ENCODE assay signal across 8 cellular contexts in genomic region chr19:1275976-1276619, GRCh38. TPM values are rescaled to one million over a fixed set of nuclear protein-coding genes. Genes with fewer than 3 reads are reported as not detected.
DNase-seq lines count a peak whose midpoint lies in the region; ATAC-seq and TF ChIP-seq lines count a peak whose summit lies in the region.

No MANE protein-coding gene starts in this region.

- peaks cover 45% of the 10 kb centered on the region for H3K36me3 Mint-ChIP-seq in stimulated activated naive CD8-positive, alpha-beta T cell treated with anti-CD3 and anti-CD28 coated beads, Interleukin-15, Interleukin-2, amounts not matched to agents 100 ng/mL and 50 ng/mL, for 24 hours (ENCODE audit: low read depth)

- peak overlapping the region; percentile 89 for H3K9ac ChIP-seq in mammary epithelial cell (ENCODE audit: insufficient read depth, low read length)

- peak overlapping the region; percentile 100 for H3K4me2 ChIP-seq in mammary epithelial cell (ENCODE audit: insufficient read depth, low read depth, low read length)

- H3K27ac ChIP-seq in mammary epithelial cell (ENCODE audit: insufficient read depth, low read depth, low read length) = peak overlapping the region; percentile 68

- intact Hi-C loops in mammary epithelial cell (cut with micrococcal nuclease) = loop anchor here (5.0 kb wide), 3 partner anchors 36 to 131 kb away; partner anchors contain the start of gene DAZAP1

- ATAC-seq in stimulated activated naive CD8-positive, alpha-beta T cell treated with anti-CD3 and anti-CD28 coated beads, Interleukin-15, Interleukin-2, amounts not matched to agents 100 U/mL and 50 U/mL, for 24 hours = no peak
- ATAC-seq in HG03432 (IDR thresholded peaks at IDR 0.05; ENCODE audit: unreplicated experiment) (no peak), HG03520 (IDR thresholded peaks at IDR 0.05; ENCODE audit: unreplicated experiment) (no peak)

- dilution Hi-C loops in mammary epithelial cell (cut with HindIII; ENCODE audit: low sequenced_read_pairs) = no loop called here

- H2AFZ ChIP-seq in mammary epithelial cell (ENCODE audit: low read depth, low read length) = peak overlapping the region; percentile 76

- in situ Hi-C loops in mammary epithelial cell (cut with MboI; ENCODE audit: low sequenced_read_pairs in 2 of 2) = no loop called here

- no peak for TF ChIP-seq CTCF in mammary epithelial cell (conservative IDR thresholded peaks at IDR 0.05 in 1 of 2, IDR thresholded peaks at IDR 0.05 in 1 of 2; ENCODE audit: extremely low read depth in 1 of 2, insufficient read depth in 1 of 2, low read depth in 1 of 2, low read length in 2 of 2)

- H3K9me3 ChIP-seq in mammary epithelial cell (replicated peaks; ENCODE audit: insufficient read depth, low read length) (no peaks in the 10 kb centered on the region), mononuclear cell (ENCODE audit: low read depth, low read length) (no peaks in the 10 kb centered on the region)

- DNase-seq in stimulated activated naive CD8-positive, alpha-beta T cell treated with anti-CD3 and anti-CD28 coated beads, Interleukin-15, Interleukin-2, amounts not matched to agents 100 U/mL and 50 U/mL, for 24 hours = no peak
- DNase-seq in mammary epithelial cell (no peak), COLO829 (ENCODE audit: low spot score) (no peak), HuH-7.5 (ENCODE audit: low spot score) (no peak)

- no peaks in the 10 kb centered on the region for H3K27me3 ChIP-seq in mammary epithelial cell (ENCODE audit: insufficient read depth, low read length)
- no peaks in the 10 kb centered on the region for H3K27me3 ChIP-seq in mononuclear cell (ENCODE audit: insufficient read depth, low read length)

- peak overlapping the region; percentile 92 for H3K27ac Mint-ChIP-seq in stimulated activated naive CD8-positive, alpha-beta T cell treated with anti-CD3 and anti-CD28 coated beads, Interleukin-15, Interleukin-2, amounts not matched to agents 100 ng/mL and 50 ng/mL, for 24 hours

- H3K4me1 ChIP-seq in mammary epithelial cell (ENCODE audit: insufficient read depth, low read length) = peaks cover 31% of the 10 kb centered on the region
- H3K4me1 ChIP-seq in mononuclear cell (ENCODE audit: insufficient read depth, low read length) = peaks cover 56% of the 10 kb centered on the region

- peaks cover 53% of the 10 kb centered on the region for H3K79me2 ChIP-seq in mammary epithelial cell (ENCODE audit: insufficient read depth, low read length)

- peak overlapping the region; percentile 86 for H3K4me3 Mint-ChIP-seq in stimulated activated naive CD8-positive, alpha-beta T cell treated with anti-CD3 and anti-CD28 coated beads, Interleukin-15, Interleukin-2, amounts not matched to agents 100 ng/mL and 50 ng/mL, for 24 hours

- 16% methylated on average over 31 of the region's 43 CpGs for WGBS in mammary epithelial cell (ENCODE audit: low coverage, missing lambda C conversion rate)

- CTCF ChIA-PET in mammary epithelial cell (lab: Charles Lee; ENCODE audit: low non-redundant PET) = no interaction called here

- no TSS peak for BruUV-seq in mammary epithelial cell (replicated peaks; lab: Mats Ljungman, UMichigan)

- H3K36me3 ChIP-seq in mammary epithelial cell (ENCODE audit: insufficient read depth, low read length) = peaks cover 23% of the 10 kb centered on the region

- H3K4me3 ChIP-seq in mammary epithelial cell (replicated peaks in 1 of 3; ENCODE audit: insufficient read depth in 1 of 3, low read depth in 2 of 3, low read length in 3 of 3) = peak overlapping the region; percentile 72 to 80 (median 75)
- peak overlapping the region; percentile 61 for H3K4me3 ChIP-seq in mononuclear cell (ENCODE audit: low read length)

- no peaks in the 10 kb centered on the region for H4K20me1 ChIP-seq in mammary epithelial cell (ENCODE audit: insufficient read depth, low read length)

- H3K9me3 Mint-ChIP-seq in stimulated activated naive CD8-positive, alpha-beta T cell treated with anti-CD3 and anti-CD28 coated beads, Interleukin-15, Interleukin-2, amounts not matched to agents 100 ng/mL and 50 ng/mL, for 24 hours = no peaks in the 10 kb centered on the region

- H3K4me1 Mint-ChIP-seq in stimulated activated naive CD8-positive, alpha-beta T cell treated with anti-CD3 and anti-CD28 coated beads, Interleukin-15, Interleukin-2, amounts not matched to agents 100 ng/mL and 50 ng/mL, for 24 hours (ENCODE audit: low read depth) = peaks cover 48% of the 10 kb centered on the region

- H3K27me3 Mint-ChIP-seq in stimulated activated naive CD8-positive, alpha-beta T cell treated with anti-CD3 and anti-CD28 coated beads, Interleukin-15, Interleukin-2, amounts not matched to agents 100 ng/mL and 50 ng/mL, for 24 hours = no peaks in the 10 kb centered on the region

RNA-seq across cellular contexts. Expression of gene FAM174C, which starts 0.8 kb away (rescaled TPM):
- 10 to 100 TPM; 22.8 to 60.1 TPM for total RNA-seq in mammary epithelial cell
- polyA plus RNA-seq in mammary epithelial cell = 53.3 TPM
- polyA minus RNA-seq in mammary epithelial cell = 13.1 TPM
- total RNA-seq in mononuclear cell = 16.3 TPM

RNA-seq across cellular contexts. Expression of gene CIRBP, which starts 7.0 kb away (rescaled TPM):
- 100 to 1,000 TPM; 196 to 221 TPM for total RNA-seq in mammary epithelial cell
- polyA plus RNA-seq in mammary epithelial cell = 132 TPM
- polyA minus RNA-seq in mammary epithelial cell = 125 TPM
- 455 TPM for total RNA-seq in mononuclear cell

RNA-seq across cellular contexts. Expression of gene EFNA2, which starts 9.6 kb away (rescaled TPM):
- total RNA-seq in mammary epithelial cell (under 1 TPM in 1 of 2 donors, not detected in 1; 0.33 TPM), mononuclear cell (not detected)
- polyA plus RNA-seq in mammary epithelial cell = not detected
- polyA minus RNA-seq in mammary epithelial cell = not detected

RNA-seq across cellular contexts. Expression of gene MIDN, which starts 27.7 kb away (rescaled TPM):
- total RNA-seq in mammary epithelial cell = 10 to 100 TPM; 17.5 to 73.8 TPM
- 19.1 TPM for polyA plus RNA-seq in mammary epithelial cell
- 26.2 TPM for polyA minus RNA-seq in mammary epithelial cell
- total RNA-seq in mononuclear cell = 67.0 TPM

RNA-seq across cellular contexts. Expression of gene ATP5F1D, which starts 34.5 kb away (rescaled TPM):
- 100 to 1,000 TPM in 1 of 2 donors, 10 to 100 TPM in 1; 12.3 to 198 TPM for total RNA-seq in mammary epithelial cell
- 137 TPM for polyA plus RNA-seq in mammary epithelial cell
- polyA minus RNA-seq in mammary epithelial cell = 24.2 TPM
- total RNA-seq in mononuclear cell = 10.4 TPM
